Comparison of ENCODE assay signal across 2 cellular contexts in the genomic region with DNA sequence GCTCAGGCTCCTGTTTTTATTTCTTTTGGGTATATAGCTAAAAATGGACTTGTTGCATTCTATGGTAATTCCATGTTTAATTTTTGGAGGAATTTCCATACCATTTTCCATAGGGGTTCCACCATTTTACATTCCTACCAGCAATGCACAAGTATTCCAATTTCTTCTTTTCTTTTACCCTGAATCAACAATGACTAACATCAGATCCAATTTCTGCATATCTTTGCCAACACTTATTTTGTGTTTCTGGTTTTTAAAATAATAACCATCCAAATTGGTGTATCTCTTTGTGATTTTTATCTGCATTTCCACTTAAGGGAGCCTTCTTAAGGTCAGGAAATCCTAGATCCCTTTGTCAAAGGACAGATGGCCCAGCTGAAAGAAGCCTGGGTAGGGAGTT.
A peak's percentile ranks its signal among the peaks of the same experiment; 100 is the strongest.
TF ChIP-seq lines count a peak whose summit lies in the region.

No MANE protein-coding gene starts in this region.

TF ChIP-seq in SK-N-SH, 30 proteins besides CTCF, POLR2A, EP300 and RAD21:
- TF ChIP-seq RCOR1 (IDR thresholded peaks at IDR 0.05; ENCODE audit: low read length) (no peak), FOXM1 (IDR thresholded peaks at IDR 0.05; ENCODE audit: low read depth) (no peak), YY1 (IDR thresholded peaks at IDR 0.05; ENCODE audit: low read depth) (peak; percentile 62; the same call in 1 of the 2 replicates), MXI1 (IDR thresholded peaks at IDR 0.05; ENCODE audit: low read depth, low read length) (no peak), GABPA (IDR thresholded peaks at IDR 0.05; ENCODE audit: low read depth) (no peak), NFIC (IDR thresholded peaks at IDR 0.05; ENCODE audit: borderline replicate concordance) (peak; percentile 59; the same call in 1 of the 2 replicates), RXRA (IDR thresholded peaks at IDR 0.05; ENCODE audit: borderline replicate concordance, low read depth) (no peak), FOXJ3 (CRISPR knock-in tag; IDR thresholded peaks at IDR 0.05) (no peak), FOSL2 (IDR thresholded peaks at IDR 0.05; ENCODE audit: borderline replicate concordance, low read depth) (peak; percentile 26; the same call in 1 of the 2 replicates), POLR2AphosphoS5 (IDR thresholded peaks at IDR 0.05; ENCODE audit: low read depth, low read length) (peak; percentile 47; the same call in 1 of the 2 replicates), ELF1 (IDR thresholded peaks at IDR 0.05) (no peak), RFX5 (IDR thresholded peaks at IDR 0.05; ENCODE audit: low read length) (no peak), TCF12 (IDR thresholded peaks at IDR 0.05) (peak; percentile 74)
- TF ChIP-seq, protein P1, sequence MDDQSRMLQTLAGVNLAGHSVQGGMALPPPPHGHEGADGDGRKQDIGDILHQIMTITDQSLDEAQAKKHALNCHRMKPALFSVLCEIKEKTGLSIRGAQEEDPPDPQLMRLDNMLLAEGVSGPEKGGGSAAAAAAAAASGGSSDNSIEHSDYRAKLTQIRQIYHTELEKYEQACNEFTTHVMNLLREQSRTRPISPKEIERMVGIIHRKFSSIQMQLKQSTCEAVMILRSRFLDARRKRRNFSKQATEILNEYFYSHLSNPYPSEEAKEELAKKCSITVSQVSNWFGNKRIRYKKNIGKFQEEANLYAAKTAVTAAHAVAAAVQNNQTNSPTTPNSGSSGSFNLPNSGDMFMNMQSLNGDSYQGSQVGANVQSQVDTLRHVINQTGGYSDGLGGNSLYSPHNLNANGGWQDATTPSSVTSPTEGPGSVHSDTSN (IDR thresholded peaks at IDR 0.05), result peak; percentile 24; the same call in 1 of the 2 replicates
- TF ChIP-seq, protein P2, sequence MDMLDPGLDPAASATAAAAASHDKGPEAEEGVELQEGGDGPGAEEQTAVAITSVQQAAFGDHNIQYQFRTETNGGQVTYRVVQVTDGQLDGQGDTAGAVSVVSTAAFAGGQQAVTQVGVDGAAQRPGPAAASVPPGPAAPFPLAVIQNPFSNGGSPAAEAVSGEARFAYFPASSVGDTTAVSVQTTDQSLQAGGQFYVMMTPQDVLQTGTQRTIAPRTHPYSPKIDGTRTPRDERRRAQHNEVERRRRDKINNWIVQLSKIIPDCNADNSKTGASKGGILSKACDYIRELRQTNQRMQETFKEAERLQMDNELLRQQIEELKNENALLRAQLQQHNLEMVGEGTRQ (IDR thresholded peaks at IDR 0.05; ENCODE audit: borderline replicate concordance, low read depth, low read length), result no peak

TF ChIP-seq in HepG2, 621 proteins besides CTCF, POLR2A, EP300 and RAD21:
- TF ChIP-seq SETDB1 (CRISPR knock-in tag; IDR thresholded peaks at IDR 0.05; ENCODE audit: borderline replicate concordance) (no peak), ZNF496 (CRISPR knock-in tag; IDR thresholded peaks at IDR 0.05; ENCODE audit: insufficient replicate concordance) (no peak), PHF20 (CRISPR knock-in tag; IDR thresholded peaks at IDR 0.05) (no peak), FOXK2 (IDR thresholded peaks at IDR 0.05) (no peak), ZNF607 (CRISPR knock-in tag; IDR thresholded peaks at IDR 0.05; ENCODE audit: borderline replicate concordance) (no peak), ZNF556 (CRISPR knock-in tag; IDR thresholded peaks at IDR 0.05; ENCODE audit: borderline replicate concordance) (no peak), ZFP37 (CRISPR knock-in tag; IDR thresholded peaks at IDR 0.05; ENCODE audit: borderline replicate concordance) (no peak), KAT7 (CRISPR knock-in tag; IDR thresholded peaks at IDR 0.05; ENCODE audit: borderline replicate concordance) (no peak), KDM6A (CRISPR knock-in tag; IDR thresholded peaks at IDR 0.05; ENCODE audit: low read depth) (no peak), REPIN1 (CRISPR knock-in tag; IDR thresholded peaks at IDR 0.05; ENCODE audit: borderline replicate concordance, low read depth) (no peak), ZBTB7A (CRISPR knock-in tag; IDR thresholded peaks at IDR 0.05) (no peak), ZNF180 (CRISPR knock-in tag; IDR thresholded peaks at IDR 0.05; ENCODE audit: borderline replicate concordance, low read depth) (no peak), EEA1 (CRISPR knock-in tag; IDR thresholded peaks at IDR 0.05; ENCODE audit: borderline replicate concordance) (no peak), NCOA5 (CRISPR knock-in tag; IDR thresholded peaks at IDR 0.05) (no peak), ZKSCAN8 (CRISPR knock-in tag; IDR thresholded peaks at IDR 0.05; ENCODE audit: borderline replicate concordance) (no peak)
- TF ChIP-seq, protein P3, sequence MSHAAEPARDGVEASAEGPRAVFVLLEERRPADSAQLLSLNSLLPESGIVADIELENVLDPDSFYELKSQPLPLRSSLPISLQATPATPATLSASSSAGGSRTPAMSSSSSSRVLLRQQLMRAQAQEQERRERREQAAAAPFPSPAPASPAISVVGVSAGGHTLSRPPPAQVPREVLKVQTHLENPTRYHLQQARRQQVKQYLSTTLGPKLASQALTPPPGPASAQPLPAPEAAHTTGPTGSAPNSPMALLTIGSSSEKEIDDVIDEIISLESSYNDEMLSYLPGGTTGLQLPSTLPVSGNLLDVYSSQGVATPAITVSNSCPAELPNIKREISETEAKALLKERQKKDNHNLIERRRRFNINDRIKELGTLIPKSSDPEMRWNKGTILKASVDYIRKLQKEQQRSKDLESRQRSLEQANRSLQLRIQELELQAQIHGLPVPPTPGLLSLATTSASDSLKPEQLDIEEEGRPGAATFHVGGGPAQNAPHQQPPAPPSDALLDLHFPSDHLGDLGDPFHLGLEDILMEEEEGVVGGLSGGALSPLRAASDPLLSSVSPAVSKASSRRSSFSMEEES (CRISPR knock-in tag; IDR thresholded peaks at IDR 0.05), result no peak
- TF ChIP-seq, protein P4, sequence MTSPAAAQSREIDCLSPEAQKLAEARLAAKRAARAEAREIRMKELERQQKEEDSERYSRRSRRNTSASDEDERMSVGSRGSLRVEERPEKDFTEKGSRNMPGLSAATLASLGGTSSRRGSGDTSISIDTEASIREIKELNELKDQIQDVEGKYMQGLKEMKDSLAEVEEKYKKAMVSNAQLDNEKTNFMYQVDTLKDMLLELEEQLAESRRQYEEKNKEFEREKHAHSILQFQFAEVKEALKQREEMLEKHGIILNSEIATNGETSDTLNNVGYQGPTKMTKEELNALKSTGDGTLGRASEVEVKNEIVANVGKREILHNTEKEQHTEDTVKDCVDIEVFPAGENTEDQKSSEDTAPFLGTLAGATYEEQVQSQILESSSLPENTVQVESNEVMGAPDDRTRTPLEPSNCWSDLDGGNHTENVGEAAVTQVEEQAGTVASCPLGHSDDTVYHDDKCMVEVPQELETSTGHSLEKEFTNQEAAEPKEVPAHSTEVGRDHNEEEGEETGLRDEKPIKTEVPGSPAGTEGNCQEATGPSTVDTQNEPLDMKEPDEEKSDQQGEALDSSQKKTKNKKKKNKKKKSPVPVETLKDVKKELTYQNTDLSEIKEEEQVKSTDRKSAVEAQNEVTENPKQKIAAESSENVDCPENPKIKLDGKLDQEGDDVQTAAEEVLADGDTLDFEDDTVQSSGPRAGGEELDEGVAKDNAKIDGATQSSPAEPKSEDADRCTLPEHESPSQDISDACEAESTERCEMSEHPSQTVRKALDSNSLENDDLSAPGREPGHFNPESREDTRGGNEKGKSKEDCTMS (CRISPR knock-in tag; conservative IDR thresholded peaks at IDR 0.05), result no peak
TF ChIP-seq in HepG2: peak in this region for 0.
